In genomic region chr4:123987408-123987807, GRCh38 we compare ENCODE assay signal across 25 cellular contexts.
A peak's percentile ranks its signal among the peaks of the same experiment; 100 is the strongest.
DNase-seq lines count a peak whose midpoint lies in the region; ATAC-seq and TF ChIP-seq lines count a peak whose summit lies in the region.
"Had no signal": no experiment of that assay in that cellular context is flagged by ENCODE, and none has a peak within 500 bp of the region (broad histone marks: within the 10 kb centered on the region; RNA-seq: fewer than 3 reads in every experiment).

No MANE protein-coding gene starts in this region.

- H3K9me3 ChIP-seq in SJSA1 (replicated peaks) (no peaks in the 10 kb centered on the region), lower lobe of right lung (peaks cover 6% of the 10 kb centered on the region), smooth muscle cell (replicated peaks; ENCODE audit: low read depth) (no peaks in the 10 kb centered on the region)
- H3K9me3 ChIP-seq: MG63 had no signal

- DNase-seq in SJSA1 (ENCODE audit: low read depth in 1 of 2, low spot score in 2 of 2) (peak in 1 of 2 experiments; percentile 18), epithelial cell of prostate (ENCODE audit: low read depth, low spot score) (no peak), lower lobe of right lung (no peak), smooth muscle cell (lab: John Stamatoyannopoulos, UW; ENCODE audit: unreplicated experiment) (no peak), KG1 (lab: John Stamatoyannopoulos, UW) (no peak), iPS-NIHi7 (ENCODE audit: extremely low spot score) (no peak)
- DNase-seq: activated CD4-positive, alpha-beta memory T cell treated with anti-CD3 and anti-CD28 coated beads for 36 hours; activated CD4-positive, CD25-positive, alpha-beta regulatory T cell; activated naive CD8-positive, alpha-beta T cell treated with anti-CD3 and anti-CD28 coated beads, Interleukin-2, amount 50 U/mL, for 24 hours; CD4-positive, alpha-beta T cell; DMS 273 treated with DMSO at 0.1 percent for 48 hours; GOT3; hippocampal formation; kidney; MG63; NCI-H1417; NCI-H524; Peyer's patch; stimulated activated CD4-positive, alpha-beta T cell treated with anti-CD3 and anti-CD28 coated beads, Interleukin-2, amount 100 ng/mL, for 24 hours; T1000 had no signal

- intact Hi-C loops in lower lobe of right lung (cut with DNase I): no loop called here

- H3K4me1 ChIP-seq in SJSA1 (replicated peaks) (peaks cover 19% of the 10 kb centered on the region), lower lobe of right lung (peaks cover 12% of the 10 kb centered on the region), smooth muscle cell (ENCODE audit: low read depth) (no peaks in the 10 kb centered on the region)
- H3K4me1 ChIP-seq: parathyroid adenoma, Peyer's patch had no signal

- no peak for TF ChIP-seq POLR2A in GM18505 (IDR thresholded peaks at IDR 0.05; ENCODE audit: borderline replicate concordance, extremely low read depth, insufficient read depth, insufficient read length)

- H3K79me2 ChIP-seq in smooth muscle cell (ENCODE audit: low read depth): no peaks in the 10 kb centered on the region
- H3K79me2 ChIP-seq: parathyroid adenoma had no signal

- 93% methylated on average over 3 of the region's 3 CpGs for WGBS in smooth muscle cell (ENCODE audit: low lambda C conversion rate)

- H3K27me3 ChIP-seq in SJSA1 (replicated peaks) (no peaks in the 10 kb centered on the region), lower lobe of right lung (ENCODE audit: low read depth) (no peaks in the 10 kb centered on the region), smooth muscle cell (ENCODE audit: low read depth) (no peaks in the 10 kb centered on the region)
- H3K27me3 ChIP-seq: MG63, Peyer's patch had no signal

- peaks cover 6% of the 10 kb centered on the region; the same call in 1 of the 2 replicates for H3K36me3 ChIP-seq in SJSA1
- no peaks in the 10 kb centered on the region for H3K36me3 ChIP-seq in lower lobe of right lung
- H3K36me3 ChIP-seq in smooth muscle cell (ENCODE audit: low read depth): no peaks in the 10 kb centered on the region
- H3K36me3 ChIP-seq: MG63, Peyer's patch had no signal

- H2AFZ ChIP-seq in smooth muscle cell (ENCODE audit: low read depth): peak overlapping the region; percentile 26
- H2AFZ ChIP-seq: parathyroid adenoma had no signal

- ATAC-seq in lower lobe of right lung (no peak), GM18505 (IDR thresholded peaks at IDR 0.05; ENCODE audit: unreplicated experiment) (no peak)
- ATAC-seq: activated naive CD8-positive, alpha-beta T cell treated with anti-CD3 and anti-CD28 coated beads, Interleukin-2, amount 50 U/mL, for 24 hours; natural killer cell treated with Interleukin-12 subunit alpha and Interleukin-12 subunit beta and Interleukin-15 and Interleukin-18, amount 100 ng/mL, for 72 hours; stimulated activated memory B cell treated with anti-CD40 and anti-IgM and Interleukin-4, amounts not matched to agents 10 μg/mL and 1 μg/mL and 100 μg/mL, for 72 hours had no signal

- H3F3A ChIP-seq in smooth muscle cell (ENCODE audit: low read depth): no peaks in the 10 kb centered on the region

- no peaks in the 10 kb centered on the region for H4K20me1 ChIP-seq in smooth muscle cell (ENCODE audit: low read depth)

- no peak overlapping the region for H3K4me3 ChIP-seq in SJSA1
- no peak overlapping the region for H3K4me3 ChIP-seq in lower lobe of right lung
- H3K4me3 ChIP-seq in smooth muscle cell: no peak overlapping the region
- H3K4me3 ChIP-seq: coronary artery, MG63, Peyer's patch had no signal

- H3K9ac ChIP-seq in smooth muscle cell (ENCODE audit: low read depth): no peak overlapping the region
- H3K9ac ChIP-seq: parathyroid adenoma had no signal

- no peak for TF ChIP-seq CTCF in lower lobe of right lung (IDR thresholded peaks at IDR 0.05)
- TF ChIP-seq CTCF in smooth muscle cell (IDR thresholded peaks at IDR 0.05; ENCODE audit: borderline replicate concordance, insufficient read depth, poor library complexity, severe bottlenecking): no peak

- H3K27ac ChIP-seq in SJSA1 (peak overlapping the region; percentile 98), epithelial cell of prostate (peak overlapping the region; percentile 66), lower lobe of right lung (peak overlapping the region; percentile 25), smooth muscle cell (ENCODE audit: low read depth) (no peak overlapping the region)
- H3K27ac ChIP-seq: parathyroid adenoma had no signal

- H3K4me2 ChIP-seq in smooth muscle cell: no peak overlapping the region
